Comparison of ENCODE assay signal across 1 cellular context in the genomic region with DNA sequence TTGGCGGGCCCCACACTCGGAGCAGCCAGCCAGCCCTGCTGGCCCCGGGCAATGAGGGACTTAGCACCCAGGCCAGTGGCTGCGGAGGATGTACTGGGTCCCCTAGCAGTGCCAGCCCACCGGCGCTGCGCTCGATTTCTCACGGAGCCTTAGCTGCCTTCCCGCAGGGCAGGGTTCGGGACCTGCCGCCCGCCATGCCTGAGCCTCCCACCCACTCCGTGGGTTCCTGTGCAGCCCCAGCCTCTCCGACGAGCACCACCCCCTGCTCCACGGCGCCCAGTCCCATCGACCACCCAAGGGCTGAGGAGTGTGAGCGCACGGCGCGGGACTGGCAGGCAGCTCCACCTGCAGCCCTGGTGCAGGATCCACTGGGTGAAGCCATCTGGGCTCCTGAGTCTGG.
TF ChIP-seq lines count a peak whose summit lies in the region.

No MANE protein-coding gene starts in this region.

TF ChIP-seq in HepG2, 621 proteins besides CTCF, POLR2A, EP300 and RAD21:
- TF ChIP-seq, protein P1, sequence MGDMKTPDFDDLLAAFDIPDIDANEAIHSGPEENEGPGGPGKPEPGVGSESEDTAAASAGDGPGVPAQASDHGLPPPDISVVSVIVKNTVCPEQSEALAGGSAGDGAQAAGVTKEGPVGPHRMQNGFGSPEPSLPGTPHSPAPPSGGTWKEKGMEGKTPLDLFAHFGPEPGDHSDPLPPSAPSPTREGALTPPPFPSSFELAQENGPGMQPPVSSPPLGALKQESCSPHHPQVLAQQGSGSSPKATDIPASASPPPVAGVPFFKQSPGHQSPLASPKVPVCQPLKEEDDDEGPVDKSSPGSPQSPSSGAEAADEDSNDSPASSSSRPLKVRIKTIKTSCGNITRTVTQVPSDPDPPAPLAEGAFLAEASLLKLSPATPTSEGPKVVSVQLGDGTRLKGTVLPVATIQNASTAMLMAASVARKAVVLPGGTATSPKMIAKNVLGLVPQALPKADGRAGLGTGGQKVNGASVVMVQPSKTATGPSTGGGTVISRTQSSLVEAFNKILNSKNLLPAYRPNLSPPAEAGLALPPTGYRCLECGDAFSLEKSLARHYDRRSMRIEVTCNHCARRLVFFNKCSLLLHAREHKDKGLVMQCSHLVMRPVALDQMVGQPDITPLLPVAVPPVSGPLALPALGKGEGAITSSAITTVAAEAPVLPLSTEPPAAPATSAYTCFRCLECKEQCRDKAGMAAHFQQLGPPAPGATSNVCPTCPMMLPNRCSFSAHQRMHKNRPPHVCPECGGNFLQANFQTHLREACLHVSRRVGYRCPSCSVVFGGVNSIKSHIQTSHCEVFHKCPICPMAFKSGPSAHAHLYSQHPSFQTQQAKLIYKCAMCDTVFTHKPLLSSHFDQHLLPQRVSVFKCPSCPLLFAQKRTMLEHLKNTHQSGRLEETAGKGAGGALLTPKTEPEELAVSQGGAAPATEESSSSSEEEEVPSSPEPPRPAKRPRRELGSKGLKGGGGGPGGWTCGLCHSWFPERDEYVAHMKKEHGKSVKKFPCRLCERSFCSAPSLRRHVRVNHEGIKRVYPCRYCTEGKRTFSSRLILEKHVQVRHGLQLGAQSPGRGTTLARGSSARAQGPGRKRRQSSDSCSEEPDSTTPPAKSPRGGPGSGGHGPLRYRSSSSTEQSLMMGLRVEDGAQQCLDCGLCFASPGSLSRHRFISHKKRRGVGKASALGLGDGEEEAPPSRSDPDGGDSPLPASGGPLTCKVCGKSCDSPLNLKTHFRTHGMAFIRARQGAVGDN (CRISPR knock-in tag; IDR thresholded peaks at IDR 0.05) = peak; percentile 7; the same call in 1 of the 2 replicates
